Comparison of ENCODE assay signal across 1 cellular context in genomic region chr19:3500429-3501101, GRCh38.
TF ChIP-seq lines count a peak whose summit lies in the region.

TSS of gene DOHH (minus strand) at chr19:3500674. CDS start at chr19:3496814, 3,860 bp downstream.

TF ChIP-seq in GM12878, 131 proteins besides CTCF, POLR2A, EP300 and RAD21 (continued from another document and continues in another):
- peak; percentile 99 for TF ChIP-seq BCLAF1 (IDR thresholded peaks at IDR 0.05)
- TF ChIP-seq FOXK2 (IDR thresholded peaks at IDR 0.05): peak; percentile 100
- TF ChIP-seq MAX (IDR thresholded peaks at IDR 0.05; ENCODE audit: low read depth, low read length): peak; percentile 98
- no peak for TF ChIP-seq TCF7 (IDR thresholded peaks at IDR 0.05; ENCODE audit: borderline replicate concordance)
- peak; percentile 87 for TF ChIP-seq MXI1 (IDR thresholded peaks at IDR 0.05; ENCODE audit: low read depth, low read length)
- 0 out of 2 replicates have a peak, but pooled peaks have one; percentile 66 for TF ChIP-seq TARDBP (IDR thresholded peaks at IDR 0.05; ENCODE audit: borderline replicate concordance)
- peak; percentile 75; the same call in 1 of the 2 replicates for TF ChIP-seq BACH1 (IDR thresholded peaks at IDR 0.05; ENCODE audit: borderline replicate concordance)
- TF ChIP-seq EED (IDR thresholded peaks at IDR 0.05; ENCODE audit: low read depth): peak; percentile 44; the same call in 1 of the 2 replicates
- no peak for TF ChIP-seq CHD4 (IDR thresholded peaks at IDR 0.05)
- peak; percentile 100 for TF ChIP-seq CHD1 (IDR thresholded peaks at IDR 0.05; ENCODE audit: low read depth, low read length)
- TF ChIP-seq KAT2A (conservative IDR thresholded peaks at IDR 0.05; ENCODE audit: control insufficient read depth, low read depth, low read length): no peak
- no peak for TF ChIP-seq GABPA (IDR thresholded peaks at IDR 0.05; ENCODE audit: low read depth)
- no peak; the same call in 1 of the 2 replicates for TF ChIP-seq HDAC2 (IDR thresholded peaks at IDR 0.05)
- TF ChIP-seq PAX5 (IDR thresholded peaks at IDR 0.05; ENCODE audit: borderline replicate concordance, low read depth, low read length): no peak; the same call in 1 of the 2 replicates
- peak; percentile 91 for TF ChIP-seq IKZF1 (conservative IDR thresholded peaks at IDR 0.05)
- TF ChIP-seq USF2 (IDR thresholded peaks at IDR 0.05; ENCODE audit: borderline replicate concordance, low read depth, low read length): peak; percentile 94
- TF ChIP-seq LARP7 (IDR thresholded peaks at IDR 0.05): peak; percentile 77
- TF ChIP-seq USF1 (IDR thresholded peaks at IDR 0.05; ENCODE audit: borderline replicate concordance, extremely low read length, insufficient read depth, low read depth, low read length): peak; percentile 99
- peak; percentile 89 for TF ChIP-seq SP1 (IDR thresholded peaks at IDR 0.05; ENCODE audit: low read depth, low read length)
- TF ChIP-seq JUNB (IDR thresholded peaks at IDR 0.05): no peak
- TF ChIP-seq FOXM1 (IDR thresholded peaks at IDR 0.05; ENCODE audit: low read depth, low read length): no peak
- TF ChIP-seq E2F8 (IDR thresholded peaks at IDR 0.05; ENCODE audit: low read depth, partially characterized antibody): peak; percentile 64
- no peak; the same call in 1 of the 2 replicates for TF ChIP-seq RBBP5 (conservative IDR thresholded peaks at IDR 0.05)
- peak; percentile 96 for TF ChIP-seq NKRF (conservative IDR thresholded peaks at IDR 0.05)
- no peak for TF ChIP-seq ESRRA (IDR thresholded peaks at IDR 0.05; ENCODE audit: low read length)
- no peak for TF ChIP-seq BCL3 (IDR thresholded peaks at IDR 0.05; ENCODE audit: borderline replicate concordance, insufficient read depth, low read depth, low read length, poor library complexity, severe bottlenecking)
- peak; percentile 96 for TF ChIP-seq CBFB (IDR thresholded peaks at IDR 0.05; ENCODE audit: low read depth)
- TF ChIP-seq SUZ12 (IDR thresholded peaks at IDR 0.05; ENCODE audit: unreplicated experiment): no peak
- TF ChIP-seq ZBTB40 (IDR thresholded peaks at IDR 0.05; ENCODE audit: borderline replicate concordance): peak; percentile 62; the same call in 1 of the 2 replicates
- TF ChIP-seq SREBF1 (IDR thresholded peaks at IDR 0.05; ENCODE audit: low read length): peak; percentile 98
- no peak for TF ChIP-seq BMI1 (IDR thresholded peaks at IDR 0.05; ENCODE audit: borderline replicate concordance)
- peak; percentile 79; the same call in 1 of the 2 replicates for TF ChIP-seq TCF12 (IDR thresholded peaks at IDR 0.05; ENCODE audit: low read depth, low read length)
- peak; percentile 93; the same call in 1 of the 2 replicates for TF ChIP-seq NBN (IDR thresholded peaks at IDR 0.05)
- no peak for TF ChIP-seq SIN3A (IDR thresholded peaks at IDR 0.05; ENCODE audit: low read depth, low read length)
- TF ChIP-seq CEBPB (IDR thresholded peaks at IDR 0.05; ENCODE audit: borderline replicate concordance in 1 of 2, low read depth in 2 of 2, low read length in 2 of 2): no peak
- peak; percentile 74; the same call in 1 of the 2 replicates for TF ChIP-seq NFIC (IDR thresholded peaks at IDR 0.05; ENCODE audit: low read depth, low read length)
- TF ChIP-seq ZNF687 (IDR thresholded peaks at IDR 0.05): peak; percentile 52; the same call in 1 of the 2 replicates
- no peak for TF ChIP-seq MTA3 (IDR thresholded peaks at IDR 0.05; ENCODE audit: borderline replicate concordance, low read length)
- peak; percentile 100 for TF ChIP-seq ATF7 (IDR thresholded peaks at IDR 0.05; ENCODE audit: low read depth)
- TF ChIP-seq KDM1A (IDR thresholded peaks at IDR 0.05; ENCODE audit: borderline replicate concordance): no peak
- peak; percentile 78; the same call in 1 of the 2 replicates for TF ChIP-seq SMARCA5 (IDR thresholded peaks at IDR 0.05)
- peak; percentile 85 for TF ChIP-seq DPF2 (IDR thresholded peaks at IDR 0.05)
- TF ChIP-seq TAF1 (IDR thresholded peaks at IDR 0.05; ENCODE audit: borderline replicate concordance, low read depth, low read length): peak; percentile 99
- no peak for TF ChIP-seq SMAD1 (IDR thresholded peaks at IDR 0.05; ENCODE audit: low read depth, partially characterized antibody)
